ENCODE assay signal across 13 cellular contexts in the genomic region with DNA sequence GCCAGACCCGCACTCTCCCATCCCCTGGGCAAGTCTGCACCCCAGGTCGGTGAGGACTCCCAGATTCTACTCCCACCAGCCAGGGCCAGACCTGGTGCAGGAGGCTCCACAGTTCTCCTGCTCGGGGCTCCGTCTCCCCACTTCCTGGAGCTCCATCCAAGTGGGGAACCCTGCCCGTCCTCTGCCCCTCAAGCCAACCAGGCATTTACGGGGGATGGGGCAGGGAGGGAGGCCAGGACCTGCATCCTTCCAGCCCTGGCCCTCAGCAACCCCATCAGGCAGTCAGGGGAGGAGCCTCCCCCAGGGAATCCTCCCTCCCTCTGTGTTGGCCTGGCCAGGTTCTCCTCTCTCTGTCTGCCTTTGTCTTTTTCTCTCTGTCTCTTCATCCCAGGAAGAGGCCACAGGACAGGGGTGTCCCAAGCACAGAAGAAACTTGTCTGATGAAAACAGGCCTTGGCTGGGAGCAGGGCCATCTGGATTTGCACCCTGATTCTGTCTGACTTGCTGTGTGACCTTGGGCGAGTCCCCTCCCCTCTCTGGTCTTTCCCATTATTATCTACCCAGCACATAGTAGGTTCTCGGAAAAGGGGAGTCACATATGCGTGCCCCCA. TPM values are rescaled to one million over a fixed set of nuclear protein-coding genes. Genes with fewer than 3 reads are reported as not detected.
DNase-seq lines count a peak whose midpoint lies in the region; ATAC-seq, FAIRE-seq and TF ChIP-seq lines count a peak whose summit lies in the region.
"Had no signal": no experiment of that assay in that cellular context is flagged by ENCODE, and none has a peak within 500 bp of the region (broad histone marks: within the 10 kb centered on the region; RNA-seq: fewer than 3 reads in every experiment).

No MANE protein-coding gene starts in this region.

- 0 out of 2 replicates have a peak overlapping the region, but pooled peaks have one; percentile 80 for H2BK20ac ChIP-seq in H1 (ENCODE audit: low read length)

- H3K4me3 Mint-ChIP-seq in stimulated activated naive CD8-positive, alpha-beta T cell treated with anti-CD3 and anti-CD28 coated beads, Interleukin-15, amount 100 ng/mL, for 72 hours = no peak overlapping the region

- no peaks in the 10 kb centered on the region for H3K23me2 ChIP-seq in H1 (ENCODE audit: low read depth, low read length)

- H3K4me1 ChIP-seq in H1 (replicated peaks in 1 of 4; ENCODE audit: control insufficient read depth in 3 of 4, insufficient read depth in 4 of 4, low read length in 3 of 4) = peaks cover 0 to 18% (median 8%) of the 10 kb centered on the region in 4 experiments; a peak in 6 of 7 replicates
- peaks cover 51% of the 10 kb centered on the region for H3K4me1 ChIP-seq in osteoblast (ENCODE audit: insufficient read depth, low read length)
- no peaks in the 10 kb centered on the region for H3K4me1 ChIP-seq in Karpas-422 (ENCODE audit: low read length)

- peak overlapping the region; percentile 83 for H4K91ac ChIP-seq in H1 (replicated peaks; ENCODE audit: insufficient read length, low read length)

- no peak for ATAC-seq in stimulated activated naive CD8-positive, alpha-beta T cell treated with anti-CD3 and anti-CD28 coated beads, Interleukin-15, amount 100 ng/mL, for 72 hours
- ATAC-seq in stimulated activated naive CD8-positive, alpha-beta T cell treated with anti-CD3 and anti-CD28 coated beads, Interleukin-15, Interleukin-2, amounts not matched to agents 100 U/mL and 50 U/mL, for 24 hours = no peak
- no peak for ATAC-seq in GM21529 (IDR thresholded peaks at IDR 0.05; ENCODE audit: unreplicated experiment)

- H3K27ac Mint-ChIP-seq in stimulated activated naive CD8-positive, alpha-beta T cell treated with anti-CD3 and anti-CD28 coated beads, Interleukin-15, amount 100 ng/mL, for 72 hours = peak overlapping the region; percentile 46 to 63
- H3K27ac Mint-ChIP-seq: activated T-helper 2 cell treated with anti-CD3 and anti-CD28 coated beads, Interferon-gamma antibody, Interleukin-2, Interleukin-4, amounts not matched to agents 10 μg/mL and 5 μg/mL and 100 μg/mL, durations not matched to agents 14 hours and 24 hours and 36 hours had no signal

- no peak for FAIRE-seq in H1 (lab: Jason Lieb, UNC)
- FAIRE-seq: bronchial epithelial cell had no signal

- no peak overlapping the region for H3K56ac ChIP-seq in H1 (replicated peaks; ENCODE audit: insufficient read length, low read depth, low read length)

- H3K27me3 ChIP-seq in H1 (replicated peaks in 1 of 4; ENCODE audit: control insufficient read depth in 3 of 4, extremely low read depth in 1 of 4, insufficient read depth in 3 of 4, low read length in 3 of 4) (no peaks in the 10 kb centered on the region; a peak in 1 of 7 replicates), osteoblast (ENCODE audit: insufficient read depth, low read length) (no peaks in the 10 kb centered on the region), Karpas-422 (ENCODE audit: low read length) (no peaks in the 10 kb centered on the region)

- H2AK5ac ChIP-seq in H1 (ENCODE audit: low read depth, low read length) = peak overlapping the region; percentile 3; the same call in 1 of the 2 replicates

- TF ChIP-seq POLR2A in H1 (IDR thresholded peaks at IDR 0.05; ENCODE audit: control extremely low read depth in 1 of 2, low read depth in 2 of 2, low read length in 2 of 2) = no peak

- H3K18ac ChIP-seq in H1 (ENCODE audit: extremely low read depth, low read length) = no peak overlapping the region; the same call in 1 of the 2 replicates

- peak overlapping the region; percentile 23 for H2BK120ac ChIP-seq in H1 (replicated peaks; ENCODE audit: low read depth, low read length)

- no peaks in the 10 kb centered on the region for H3K9me2 ChIP-seq in Karpas-422 (replicated peaks; ENCODE audit: insufficient read depth, low read length)

- CTCF ChIA-PET in H1 (lab: Charles Lee; ENCODE audit: partially characterized antibody) = interaction anchor here (0.9 to 6.4 kb wide), 3 partner anchors 14 to 94 kb away, joined by 3 to 53 read pairs (median 3); no protein-coding TSS in a partner anchor

- no peak overlapping the region for H3K4me3 ChIP-seq in H1 (ENCODE audit: extremely low read depth in 1 of 4, insufficient read depth in 2 of 4, low read depth in 3 of 4, low read length in 4 of 4)
- H3K4me3 ChIP-seq in osteoblast (ENCODE audit: insufficient read depth, low read length) = no peak overlapping the region
- H3K4me3 ChIP-seq in Karpas-422 (ENCODE audit: low read length) = no peak overlapping the region

- H2AFZ ChIP-seq in H1 (ENCODE audit: low read length) (no peak overlapping the region), osteoblast (ENCODE audit: low read length) (no peak overlapping the region), Karpas-422 (ENCODE audit: low read length) (no peak overlapping the region)

- H3K14ac ChIP-seq in H1 (ENCODE audit: insufficient read length) = no peak overlapping the region

- H2BK5ac ChIP-seq in H1 (ENCODE audit: low read depth, low read length) = no peak overlapping the region; the same call in 1 of the 2 replicates

- no peak overlapping the region for H3K9ac ChIP-seq in H1 (replicated peaks in 1 of 4; ENCODE audit: extremely low read depth in 1 of 4, low read depth in 3 of 4, low read length in 3 of 4)
- H3K9ac ChIP-seq in Karpas-422 (ENCODE audit: low read length) = no peak overlapping the region

- peaks cover 61% of the 10 kb centered on the region for H3K27me3 Mint-ChIP-seq in stimulated activated naive CD8-positive, alpha-beta T cell treated with anti-CD3 and anti-CD28 coated beads, Interleukin-15, amount 100 ng/mL, for 72 hours

- peak overlapping the region; percentile 84; the same call in 1 of the 2 replicates for H2BK12ac ChIP-seq in H1 (ENCODE audit: low read depth, low read length)

- TF ChIP-seq RAD21 in H1 (IDR thresholded peaks at IDR 0.05 in 1 of 2, conservative IDR thresholded peaks at IDR 0.05 in 1 of 2; ENCODE audit: low read depth in 2 of 2, low read length in 2 of 2) = no peak

- H3K27ac ChIP-seq in H1 (ENCODE audit: low read depth, low read length) (no peak overlapping the region), osteoblast (ENCODE audit: low read depth, low read length) (no peak overlapping the region), Karpas-422 (ENCODE audit: low read length) (no peak overlapping the region)

- no peaks in the 10 kb centered on the region for H3K36me3 ChIP-seq in H1 (ENCODE audit: control insufficient read depth in 2 of 4, insufficient read depth in 4 of 4, low read length in 3 of 4)
- H3K36me3 ChIP-seq in osteoblast (ENCODE audit: insufficient read depth, low read length) = no peaks in the 10 kb centered on the region
- no peaks in the 10 kb centered on the region for H3K36me3 ChIP-seq in Karpas-422 (ENCODE audit: insufficient read depth, low read length)

- 0 out of 2 replicates have a peak overlapping the region, but pooled peaks have one; percentile 61 for H2BK15ac ChIP-seq in H1 (ENCODE audit: low read length)

- H3K4ac ChIP-seq in H1 (replicated peaks; ENCODE audit: insufficient read length, low read depth, low read length) = peak overlapping the region; percentile 60

- H3K9me3 ChIP-seq in H1 (ENCODE audit: insufficient read depth in 2 of 2, low read depth in 1 of 2, low read length in 1 of 2) (no peaks in the 10 kb centered on the region), osteoblast (ENCODE audit: low read depth, low read length) (no peaks in the 10 kb centered on the region), Karpas-422 (ENCODE audit: low read length) (no peaks in the 10 kb centered on the region)

- H3K79me2 ChIP-seq in H1 (ENCODE audit: control insufficient read depth in 1 of 2, insufficient read depth in 2 of 2, low read length in 2 of 2) (no peaks in the 10 kb centered on the region), osteoblast (ENCODE audit: insufficient read depth, low read length) (no peaks in the 10 kb centered on the region), Karpas-422 (ENCODE audit: low read length) (no peaks in the 10 kb centered on the region)

- no peaks in the 10 kb centered on the region for H3K9me3 Mint-ChIP-seq in stimulated activated naive CD8-positive, alpha-beta T cell treated with anti-CD3 and anti-CD28 coated beads, Interleukin-15, amount 100 ng/mL, for 72 hours
- H3K9me3 Mint-ChIP-seq: activated T-helper 2 cell treated with anti-CD3 and anti-CD28 coated beads, Interferon-gamma antibody, Interleukin-2, Interleukin-4, amounts not matched to agents 10 μg/mL and 5 μg/mL and 100 μg/mL, durations not matched to agents 14 hours and 24 hours and 36 hours had no signal

- 89% methylated on average over 6 of the region's 9 CpGs; no CpG with 5 or more reads in 1 of the 2 experiments for WGBS in H1 (ENCODE audit: extremely low coverage in 1 of 2, insufficient coverage in 1 of 2, insufficient read length in 1 of 2, insufficient replicate concordance in 2 of 2, low coverage in 1 of 2, low lambda C conversion rate in 2 of 2, missing lambda C conversion rate in 1 of 2), 2 experiments

- no peak for DNase-seq in stimulated activated naive CD8-positive, alpha-beta T cell treated with anti-CD3 and anti-CD28 coated beads, Interleukin-15, amount 100 ng/mL, for 72 hours
- DNase-seq in stimulated activated naive CD8-positive, alpha-beta T cell treated with anti-CD3 and anti-CD28 coated beads, Interleukin-15, Interleukin-2, amounts not matched to agents 100 U/mL and 50 U/mL, for 24 hours = no peak
- DNase-seq in H1 (ENCODE audit: low read depth in 1 of 2, low spot score in 2 of 2) (no peak), osteoblast (ENCODE audit: insufficient read length, low spot score, missing footprints) (peak; percentile 70), NCI-H2196 (lab: John Stamatoyannopoulos, UW; ENCODE audit: unreplicated experiment) (no peak), D341Med (ENCODE audit: low spot score) (no peak), Karpas-422 (no peak)
- DNase-seq: activated CD4-positive, alpha-beta T cell treated with anti-CD3 and anti-CD28 coated beads, Interleukin-2, amount 50 U/mL, for 4 hours; NCI-H2227 treated with DMSO at 0.1 percent for 48 hours had no signal

- no peak overlapping the region; the same call in 1 of the 2 replicates for H4K8ac ChIP-seq in H1 (ENCODE audit: extremely low read depth, insufficient read depth, low read length)

- H3K23ac ChIP-seq in H1 (ENCODE audit: insufficient read length) = no peak overlapping the region

- H4K5ac ChIP-seq in H1 (ENCODE audit: insufficient read length, low read depth, low read length) = no peak overlapping the region

- TF ChIP-seq EP300 in H1 (IDR thresholded peaks at IDR 0.05; ENCODE audit: borderline replicate concordance in 1 of 2, low read depth in 2 of 2, low read length in 2 of 2) = no peak

- H4K20me1 ChIP-seq in H1 (replicated peaks in 1 of 2; ENCODE audit: control insufficient read depth in 1 of 2, insufficient read depth in 2 of 2, low read length in 2 of 2) (no peaks in the 10 kb centered on the region), osteoblast (ENCODE audit: insufficient read depth, low read length) (no peaks in the 10 kb centered on the region), Karpas-422 (ENCODE audit: insufficient read depth, low read depth, low read length) (no peaks in the 10 kb centered on the region; the same call in 1 of the 2 replicates)

- no peak for TF ChIP-seq CTCF in H1 (IDR thresholded peaks at IDR 0.05; ENCODE audit: control extremely low read depth in 1 of 3, insufficient read depth in 1 of 3, low read depth in 1 of 3, low read length in 3 of 3)
- no peak for TF ChIP-seq CTCF in osteoblast (IDR thresholded peaks at IDR 0.05; ENCODE audit: extremely low read depth, low read depth, low read length)

- H3K4me2 ChIP-seq in H1 (ENCODE audit: insufficient read depth in 1 of 2, low read depth in 2 of 2, low read length in 2 of 2) = no peak overlapping the region
- no peak overlapping the region for H3K4me2 ChIP-seq in osteoblast (ENCODE audit: insufficient read depth, low read length)
- no peak overlapping the region for H3K4me2 ChIP-seq in Karpas-422 (ENCODE audit: low read depth, low read length, poor library complexity, severe bottlenecking)

- H3K4me1 Mint-ChIP-seq in stimulated activated naive CD8-positive, alpha-beta T cell treated with anti-CD3 and anti-CD28 coated beads, Interleukin-15, amount 100 ng/mL, for 72 hours = peaks cover 3% of the 10 kb centered on the region

- no peaks in the 10 kb centered on the region for H3K79me1 ChIP-seq in H1 (ENCODE audit: low read depth, low read length)

- POLR2A ChIA-PET in H1 (lab: Charles Lee; ENCODE audit: partially characterized antibody) = interaction anchor here (0.7 to 1.4 kb wide), 9 partner anchors 8 to 59 kb away, joined by 3 to 9 read pairs (median 3); partner anchors contain the start of gene EPHA2

RNA-seq across cellular contexts. Expression of gene EPHA2, which starts 18.5 kb away (rescaled TPM):
- total RNA-seq in H1 (2021; fragmentation: NEBNext Ultra II Directional; extraction: Animal tissue kit (Norgen Biotek cat#: 25700)) = 28.4 and 33.6 TPM in 2 replicates
- 26.8 and 42.2 TPM in 2 replicates for polyA plus RNA-seq in H1 (2011; rRNA removed)
- polyA plus RNA-seq in H1 (2011; cell fraction: cytosol; rRNA removed) = 24.2 TPM
- 69.5 TPM for polyA plus RNA-seq in H1 (2011; cell fraction: nucleus; rRNA removed)
- 23.3 to 29.4 TPM (median 24.9 TPM) in 4 replicates for polyA plus RNA-seq in H1 (2012, experiment 1 of 2)
- 28.9 TPM for polyA plus RNA-seq in H1 (2012, experiment 2 of 2)
- polyA plus RNA-seq in H1 (2013, experiment 1 of 2) = 33.8 TPM
- 33.1 TPM for polyA plus RNA-seq in H1 (2013, experiment 2 of 2)
- polyA minus RNA-seq in H1 (2011; rRNA and poly(A)+ RNA removed) = 44.2 and 53.8 TPM in 2 replicates
- 30.1 TPM for polyA minus RNA-seq in H1 (2011; cell fraction: cytosol; rRNA and poly(A)+ RNA removed)
- polyA minus RNA-seq in H1 (2011; cell fraction: nucleus; rRNA and poly(A)+ RNA removed) = 34.1 TPM
- total RNA-seq in osteoblast = 13.3 and 21.0 TPM in 2 replicates
- not detected in 2 replicates for total RNA-seq in Karpas-422 (2014; rRNA removed; shearing (Covaris generic); ENCODE audit: low replicate concordance)
- total RNA-seq: activated T-helper 2 cell treated with anti-CD3 and anti-CD28 coated beads, Interferon-gamma antibody, Interleukin-2, Interleukin-4, amounts not matched to agents 10 μg/mL and 5 μg/mL and 100 μg/mL, durations not matched to agents 14 hours and 24 hours and 36 hours; T-helper 1 cell treated with Interleukin-12 subunit alpha and Interleukin-12 subunit beta and Interleukin-4 antibody, amounts not matched to agents 30 ng/mL and 1 ng/mL, for 36 hours had no signal

RNA-seq across cellular contexts. Expression of gene ARHGEF19, which starts 38.1 kb away (rescaled TPM):
- total RNA-seq in H1 (2021; fragmentation: NEBNext Ultra II Directional; extraction: Animal tissue kit (Norgen Biotek cat#: 25700)) = 51.9 and 56.4 TPM in 2 replicates
- 47.5 and 69.2 TPM in 2 replicates for polyA plus RNA-seq in H1 (2011; rRNA removed)
- 55.0 TPM for polyA plus RNA-seq in H1 (2011; cell fraction: cytosol; rRNA removed)
- 157 TPM for polyA plus RNA-seq in H1 (2011; cell fraction: nucleus; rRNA removed)
- 42.8 to 57.1 TPM (median 54.3 TPM) in 4 replicates for polyA plus RNA-seq in H1 (2012, experiment 1 of 2)
- polyA plus RNA-seq in H1 (2012, experiment 2 of 2) = 45.5 TPM
- polyA plus RNA-seq in H1 (2013, experiment 1 of 2) = 32.6 TPM
- polyA plus RNA-seq in H1 (2013, experiment 2 of 2) = 30.2 TPM
- polyA minus RNA-seq in H1 (2011; rRNA and poly(A)+ RNA removed) = 27.7 and 32.0 TPM in 2 replicates
- 22.2 TPM for polyA minus RNA-seq in H1 (2011; cell fraction: cytosol; rRNA and poly(A)+ RNA removed)
- polyA minus RNA-seq in H1 (2011; cell fraction: nucleus; rRNA and poly(A)+ RNA removed) = 30.7 TPM
- total RNA-seq in osteoblast = 5.9 and 6.5 TPM in 2 replicates
- 2.2 and 2.5 TPM in 2 replicates for total RNA-seq in Karpas-422 (2014; rRNA removed; shearing (Covaris generic); ENCODE audit: low replicate concordance)

Comparison
In these comparisons a context has a peak if more than half of its experiments do, and no peak if none do; other contexts are left out.
1. RNA of gene EPHA2, which starts 18.5 kb away (total RNA-seq): 28.4 to 33.6 TPM in H1 and 13.3 to 21.0 TPM in osteoblast; not detected in Karpas-422; every median in the first group is over 10 times any median in the second.